Comparison of ENCODE assay signal across 26 cellular contexts in genomic region chr4:122167369-122167768, GRCh38. TPM values are rescaled to one million over a fixed set of nuclear protein-coding genes. Genes with fewer than 3 reads are reported as not detected.
DNase-seq lines count a peak whose midpoint lies in the region; ATAC-seq and TF ChIP-seq lines count a peak whose summit lies in the region.
"Had no signal": no experiment of that assay in that cellular context is flagged by ENCODE, and none has a peak within 500 bp of the region (broad histone marks: within the 10 kb centered on the region; RNA-seq: fewer than 3 reads in every experiment).

No MANE protein-coding gene starts in this region.

- H3K36me3 ChIP-seq in GM23338 (ENCODE audit: insufficient read depth), result no peaks in the 10 kb centered on the region
- no peaks in the 10 kb centered on the region for H3K36me3 ChIP-seq in endodermal cell (ENCODE audit: control insufficient read depth, insufficient read depth, low read length)
- H3K36me3 ChIP-seq in neural progenitor cell, result no peaks in the 10 kb centered on the region
- H3K36me3 ChIP-seq: MG63 had no signal

- H3F3A ChIP-seq in GM23338 (replicated peaks; ENCODE audit: low read depth), result no peaks in the 10 kb centered on the region
- H3F3A ChIP-seq in neural progenitor cell (ENCODE audit: low read depth), result no peaks in the 10 kb centered on the region

- peak in 1 of 2 experiments; percentile 19; a peak in 2 of 4 replicates for TF ChIP-seq CTCF in GM23338 (conservative IDR thresholded peaks at IDR 0.05; ENCODE audit: low read depth in 2 of 2)
- TF ChIP-seq CTCF in endodermal cell (conservative IDR thresholded peaks at IDR 0.05), result peak; percentile 58
- no peak for TF ChIP-seq CTCF in neural progenitor cell (IDR thresholded peaks at IDR 0.05)
- TF ChIP-seq CTCF in glutamatergic neuron (IDR thresholded peaks at IDR 0.05; ENCODE audit: partially characterized antibody, unreplicated experiment), result no peak

- H3K9me2 ChIP-seq in GM23338 (ENCODE audit: insufficient read depth), result no peaks in the 10 kb centered on the region

- no peaks in the 10 kb centered on the region for H3K9me3 ChIP-seq in endodermal cell (ENCODE audit: control insufficient read depth, low read length)
- no peaks in the 10 kb centered on the region for H3K9me3 ChIP-seq in neural progenitor cell (ENCODE audit: low read depth)
- H3K9me3 ChIP-seq: A549, MG63, SJSA1 had no signal

- H4K20me1 ChIP-seq in GM23338 (replicated peaks; ENCODE audit: insufficient read depth) (0 out of 2 replicates have a peak, but pooled peaks cover 7% of the 10 kb centered on the region), neural progenitor cell (ENCODE audit: low read depth) (peaks cover 6% of the 10 kb centered on the region)

- H3K4me1 Mint-ChIP-seq in GM23338, result peaks cover 5% of the 10 kb centered on the region; the same call in 2 of the 3 replicates
- H3K4me1 Mint-ChIP-seq in endodermal cell, result no peaks in the 10 kb centered on the region
- H3K4me1 Mint-ChIP-seq in neural progenitor cell, result no peaks in the 10 kb centered on the region
- H3K4me1 Mint-ChIP-seq in glutamatergic neuron (ENCODE audit: low read depth, unreplicated experiment), result no peaks in the 10 kb centered on the region

- H2AFZ ChIP-seq in GM23338, result no peak overlapping the region
- no peak overlapping the region for H2AFZ ChIP-seq in neural progenitor cell (replicated peaks)

- DNase-seq in GM23338 (ENCODE audit: low spot score), result peak; percentile 8
- DNase-seq in UCSD-AML1 (lab: John Stamatoyannopoulos, UW; ENCODE audit: unreplicated experiment), result peak; percentile 10
- peak; percentile 56 for DNase-seq in endodermal cell
- DNase-seq in neural progenitor cell (ENCODE audit: low spot score), result peak; percentile 5
- DNase-seq in glutamatergic neuron, result no peak
- no peak for DNase-seq in left lobe of liver (ENCODE audit: low spot score)
- DNase-seq: C1 segment of cervical spinal cord; Calu3; CD8-positive, alpha-beta memory T cell; DMS153; H7; HFFc6; KG1; MG63; NCI-H1105 treated with DMSO at 0.1 percent for 48 hours; NCI-H146; NCI-H1930; NCI-H2107; NCI-H526; Right ventricle myocardium superior; RPMI8226 had no signal

- H3K27me3 ChIP-seq in GM23338 (ENCODE audit: insufficient read depth) (no peaks in the 10 kb centered on the region), endodermal cell (ENCODE audit: control insufficient read depth, insufficient read depth, low read length, poor library complexity, severe bottlenecking) (no peaks in the 10 kb centered on the region), neural progenitor cell (no peaks in the 10 kb centered on the region)
- H3K27me3 ChIP-seq: MG63, SJSA1 had no signal

- ATAC-seq in GM23338 (peak; percentile 69), GM18511 (IDR thresholded peaks at IDR 0.05; ENCODE audit: unreplicated experiment) (no peak), GM21367 (IDR thresholded peaks at IDR 0.05; ENCODE audit: unreplicated experiment) (no peak), left lobe of liver (no peak)
- ATAC-seq: A549, T-cell had no signal

- H3K4me1 ChIP-seq in GM23338 (ENCODE audit: insufficient read depth) (no peaks in the 10 kb centered on the region), endodermal cell (ENCODE audit: control insufficient read depth, insufficient read depth, low read length) (no peaks in the 10 kb centered on the region), neural progenitor cell (no peaks in the 10 kb centered on the region)
- H3K4me1 ChIP-seq: A549, SJSA1 had no signal

- H3K27ac ChIP-seq in GM23338 (ENCODE audit: low read depth), result no peak overlapping the region
- no peak overlapping the region for H3K27ac ChIP-seq in endodermal cell (ENCODE audit: low read depth, low read length)
- H3K27ac ChIP-seq in neural progenitor cell, result no peak overlapping the region
- H3K27ac ChIP-seq: A549, SJSA1 had no signal

- H3K9ac ChIP-seq in endodermal cell (ENCODE audit: extremely low read depth, low read length, poor library complexity, severe bottlenecking) (no peak overlapping the region), neural progenitor cell (no peak overlapping the region)

- H3K27me3 Mint-ChIP-seq in GM23338 (ENCODE audit: insufficient read depth, low read depth, poor library complexity) (no peaks in the 10 kb centered on the region), endodermal cell (ENCODE audit: insufficient read depth) (no peaks in the 10 kb centered on the region), neural progenitor cell (ENCODE audit: insufficient read depth, low read depth) (no peaks in the 10 kb centered on the region), glutamatergic neuron (ENCODE audit: unreplicated experiment) (no peaks in the 10 kb centered on the region)
- H3K27me3 Mint-ChIP-seq: CD8-positive, alpha-beta memory T cell; T-cell had no signal

- H3K36me3 Mint-ChIP-seq in GM23338 (ENCODE audit: low read depth), result no peaks in the 10 kb centered on the region
- no peaks in the 10 kb centered on the region for H3K36me3 Mint-ChIP-seq in endodermal cell (ENCODE audit: low read depth)
- no peaks in the 10 kb centered on the region for H3K36me3 Mint-ChIP-seq in neural progenitor cell
- no peaks in the 10 kb centered on the region for H3K36me3 Mint-ChIP-seq in glutamatergic neuron (ENCODE audit: unreplicated experiment)

- H3K79me2 ChIP-seq in GM23338 (replicated peaks; ENCODE audit: insufficient read depth), result peaks cover 69% of the 10 kb centered on the region
- H3K79me2 ChIP-seq in neural progenitor cell (ENCODE audit: low read depth), result peaks cover 59% of the 10 kb centered on the region

- H3K27ac Mint-ChIP-seq in GM23338, result no peak overlapping the region
- no peak overlapping the region for H3K27ac Mint-ChIP-seq in endodermal cell
- no peak overlapping the region for H3K27ac Mint-ChIP-seq in neural progenitor cell
- no peak overlapping the region for H3K27ac Mint-ChIP-seq in glutamatergic neuron (ENCODE audit: unreplicated experiment)
- H3K27ac Mint-ChIP-seq: HFFc6, T-cell had no signal

- no peaks in the 10 kb centered on the region for H3K9me3 Mint-ChIP-seq in GM23338
- H3K9me3 Mint-ChIP-seq in endodermal cell, result no peaks in the 10 kb centered on the region
- H3K9me3 Mint-ChIP-seq in neural progenitor cell, result no peaks in the 10 kb centered on the region
- H3K9me3 Mint-ChIP-seq in glutamatergic neuron (ENCODE audit: unreplicated experiment), result no peaks in the 10 kb centered on the region
- H3K9me3 Mint-ChIP-seq: HFFc6, T-cell had no signal

- no peak overlapping the region for H3K4me3 Mint-ChIP-seq in GM23338
- H3K4me3 Mint-ChIP-seq in endodermal cell, result no peak overlapping the region
- no peak overlapping the region for H3K4me3 Mint-ChIP-seq in neural progenitor cell
- H3K4me3 Mint-ChIP-seq in glutamatergic neuron (ENCODE audit: unreplicated experiment), result no peak overlapping the region
- H3K4me3 Mint-ChIP-seq: CD8-positive, alpha-beta memory T cell; HFFc6; T-cell had no signal

- H3K4me2 ChIP-seq in GM23338 (no peak overlapping the region), neural progenitor cell (no peak overlapping the region)
- H3K4me2 ChIP-seq: A549 had no signal

- H3K4me3 ChIP-seq in GM23338 (no peak overlapping the region), endodermal cell (ENCODE audit: low read length) (no peak overlapping the region), neural progenitor cell (no peak overlapping the region)
- H3K4me3 ChIP-seq: A549, MG63, SJSA1 had no signal

- WGBS in endodermal cell (ENCODE audit: insufficient coverage in 1 of 2, insufficient read length in 1 of 2), 2 experiments, result 91 to 96% methylated on average over 4 of the region's 4 CpGs

TF ChIP-seq in GM23338, 12 proteins besides CTCF, POLR2A, EP300 and RAD21 (continues in another document):
- no peak for TF ChIP-seq NANOG (IDR thresholded peaks at IDR 0.05; ENCODE audit: borderline replicate concordance)
- TF ChIP-seq, protein P1, sequence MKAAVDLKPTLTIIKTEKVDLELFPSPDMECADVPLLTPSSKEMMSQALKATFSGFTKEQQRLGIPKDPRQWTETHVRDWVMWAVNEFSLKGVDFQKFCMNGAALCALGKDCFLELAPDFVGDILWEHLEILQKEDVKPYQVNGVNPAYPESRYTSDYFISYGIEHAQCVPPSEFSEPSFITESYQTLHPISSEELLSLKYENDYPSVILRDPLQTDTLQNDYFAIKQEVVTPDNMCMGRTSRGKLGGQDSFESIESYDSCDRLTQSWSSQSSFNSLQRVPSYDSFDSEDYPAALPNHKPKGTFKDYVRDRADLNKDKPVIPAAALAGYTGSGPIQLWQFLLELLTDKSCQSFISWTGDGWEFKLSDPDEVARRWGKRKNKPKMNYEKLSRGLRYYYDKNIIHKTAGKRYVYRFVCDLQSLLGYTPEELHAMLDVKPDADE (IDR thresholded peaks at IDR 0.05), result no peak
- TF ChIP-seq, protein P2, sequence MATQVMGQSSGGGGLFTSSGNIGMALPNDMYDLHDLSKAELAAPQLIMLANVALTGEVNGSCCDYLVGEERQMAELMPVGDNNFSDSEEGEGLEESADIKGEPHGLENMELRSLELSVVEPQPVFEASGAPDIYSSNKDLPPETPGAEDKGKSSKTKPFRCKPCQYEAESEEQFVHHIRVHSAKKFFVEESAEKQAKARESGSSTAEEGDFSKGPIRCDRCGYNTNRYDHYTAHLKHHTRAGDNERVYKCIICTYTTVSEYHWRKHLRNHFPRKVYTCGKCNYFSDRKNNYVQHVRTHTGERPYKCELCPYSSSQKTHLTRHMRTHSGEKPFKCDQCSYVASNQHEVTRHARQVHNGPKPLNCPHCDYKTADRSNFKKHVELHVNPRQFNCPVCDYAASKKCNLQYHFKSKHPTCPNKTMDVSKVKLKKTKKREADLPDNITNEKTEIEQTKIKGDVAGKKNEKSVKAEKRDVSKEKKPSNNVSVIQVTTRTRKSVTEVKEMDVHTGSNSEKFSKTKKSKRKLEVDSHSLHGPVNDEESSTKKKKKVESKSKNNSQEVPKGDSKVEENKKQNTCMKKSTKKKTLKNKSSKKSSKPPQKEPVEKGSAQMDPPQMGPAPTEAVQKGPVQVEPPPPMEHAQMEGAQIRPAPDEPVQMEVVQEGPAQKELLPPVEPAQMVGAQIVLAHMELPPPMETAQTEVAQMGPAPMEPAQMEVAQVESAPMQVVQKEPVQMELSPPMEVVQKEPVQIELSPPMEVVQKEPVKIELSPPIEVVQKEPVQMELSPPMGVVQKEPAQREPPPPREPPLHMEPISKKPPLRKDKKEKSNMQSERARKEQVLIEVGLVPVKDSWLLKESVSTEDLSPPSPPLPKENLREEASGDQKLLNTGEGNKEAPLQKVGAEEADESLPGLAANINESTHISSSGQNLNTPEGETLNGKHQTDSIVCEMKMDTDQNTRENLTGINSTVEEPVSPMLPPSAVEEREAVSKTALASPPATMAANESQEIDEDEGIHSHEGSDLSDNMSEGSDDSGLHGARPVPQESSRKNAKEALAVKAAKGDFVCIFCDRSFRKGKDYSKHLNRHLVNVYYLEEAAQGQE (IDR thresholded peaks at IDR 0.05; ENCODE audit: unreplicated experiment), result no peak
- no peak for TF ChIP-seq EZH2 (IDR thresholded peaks at IDR 0.05; ENCODE audit: low read depth, unreplicated experiment)
- no peak for TF ChIP-seq POLR2AphosphoS5 (IDR thresholded peaks at IDR 0.05; ENCODE audit: low read depth)

RNA-seq across cellular contexts. Expression of gene BLTP1, which starts 15.2 kb away (rescaled TPM):
- total RNA-seq in GM23338 (2014; rRNA removed; shearing (Covaris generic)), result 62.5 and 70.3 TPM in 2 replicates
- polyA plus RNA-seq in GM23338 (2016; fragmentation: Nextera tagmentation; extraction: Ambion mirVana), result 9.7 and 12.9 TPM in 2 replicates
- total RNA-seq in endodermal cell (10 to 100 TPM; 43.0 to 52.5 TPM), neural progenitor cell (ENCODE audit: low replicate concordance) (58.6 and 79.0 TPM in 2 replicates), glutamatergic neuron (ENCODE audit: unreplicated experiment) (65.7 TPM), left lobe of liver (24.8 TPM)
- polyA plus RNA-seq in endodermal cell (2013, experiment 1 of 2), result 34.5 TPM
- 36.8 TPM for polyA plus RNA-seq in endodermal cell (2013, experiment 2 of 2)

Comparison
In these comparisons a context has a peak if more than half of its experiments do, and no peak if none do; other contexts are left out.
1. DNase-seq: peak in GM23338 (single experiment), UCSD-AML1 (single experiment), endodermal cell (single experiment) and neural progenitor cell (single experiment); none in glutamatergic neuron (single experiment) and left lobe of liver (single experiment).